Comparison of ENCODE assay signal across 18 cellular contexts in the genomic region with DNA sequence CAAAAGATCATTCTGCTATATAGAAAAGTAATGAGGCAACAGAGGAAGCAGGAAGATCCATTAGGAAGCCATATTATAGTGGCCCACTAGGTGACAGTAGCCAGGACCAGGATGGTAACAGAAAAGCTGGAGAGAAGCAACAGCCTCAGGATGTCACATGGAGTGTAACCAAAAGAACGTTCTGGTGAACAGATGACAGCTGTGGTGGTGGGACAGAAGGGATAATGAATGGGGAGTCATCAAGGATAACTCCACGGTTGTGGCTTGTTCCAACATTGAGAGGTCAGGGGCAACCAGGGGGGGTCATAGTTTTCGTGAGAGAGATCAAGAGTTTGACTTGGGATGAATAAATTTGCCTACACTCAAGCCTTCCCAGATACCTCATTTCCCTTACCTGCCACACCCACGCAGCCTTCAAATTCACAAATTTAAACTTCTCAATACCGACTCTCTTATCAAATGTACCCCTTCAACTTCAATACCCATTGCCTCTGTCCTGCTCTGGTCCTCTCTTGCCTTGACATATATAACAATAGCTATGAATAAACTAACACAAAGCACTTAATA. TPM values are rescaled to one million over a fixed set of nuclear protein-coding genes. Genes with fewer than 3 reads are reported as not detected.
"Had no signal": no experiment of that assay in that cellular context is flagged by ENCODE, and none has a peak within 500 bp of the region (broad histone marks: within the 10 kb centered on the region; RNA-seq: fewer than 3 reads in every experiment).

No MANE protein-coding gene starts in this region.

- H3K4me3 ChIP-seq: right atrium auricular region, transverse colon had no signal

- H3K27me3 ChIP-seq: right atrium auricular region, transverse colon had no signal

- H3K9me3 ChIP-seq: right atrium auricular region, transverse colon had no signal

- ATAC-seq: activated CD8-positive, alpha-beta memory T cell treated with anti-CD3 and anti-CD28 coated beads, Interleukin-2, amount 10 ng/mL, durations not matched to agents 7 days and 5 days; stimulated activated naive CD8-positive, alpha-beta T cell treated with anti-CD3 and anti-CD28 coated beads, Interleukin-15, Interleukin-2, amounts not matched to agents 100 U/mL and 50 U/mL, for 24 hours; T-helper 17 cell had no signal

- H3K4me1 Mint-ChIP-seq: nephron had no signal

- H3K4me1 ChIP-seq: right atrium auricular region had no signal

- H3K4me3 Mint-ChIP-seq: activated B cell treated with CpG ODN at 0.5 μM for 24 hours; activated CD8-positive, alpha-beta memory T cell treated with anti-CD3 and anti-CD28 coated beads, Interleukin-2, amount 10 ng/mL, durations not matched to agents 7 days and 5 days; nephron; T-helper 17 cell had no signal

- H3K27me3 Mint-ChIP-seq: activated B cell treated with CpG ODN at 0.5 μM for 24 hours; activated CD8-positive, alpha-beta memory T cell treated with anti-CD3 and anti-CD28 coated beads, Interleukin-2, amount 10 ng/mL, durations not matched to agents 7 days and 5 days; T-helper 17 cell had no signal

- DNase-seq: activated B cell treated with CpG ODN at 0.5 μM for 24 hours; activated CD4-positive, alpha-beta T cell treated with anti-CD3 and anti-CD28 coated beads, Interleukin-2, amount 50 U/mL, for 1 hour; activated CD8-positive, alpha-beta memory T cell treated with anti-CD3 and anti-CD28 coated beads, Interleukin-2, amount 10 ng/mL, durations not matched to agents 7 days and 5 days; activated effector memory CD4-positive, alpha-beta T cell treated with Interleukin-2 at 50 U/mL for 16 hours; activated naive CD4-positive, alpha-beta T cell treated with anti-CD3 and anti-CD28 coated beads, Interleukin-2, amount 50 U/mL, for 16 hours; activated T-cell treated with anti-CD3 and anti-CD28 coated beads, Interleukin-2, amount 50 U/mL, for 1 hour; foreskin fibroblast; glutamatergic neuron; kidney glomerular epithelial cell; mesenchymal stem cell; occipital lobe; small intestine; stimulated activated CD4-positive, alpha-beta T cell treated with anti-CD3 and anti-CD28 coated beads, Interleukin-4, amount 100 ng/mL, for 24 hours; stimulated activated naive CD8-positive, alpha-beta T cell treated with anti-CD3 and anti-CD28 coated beads, Interleukin-15, Interleukin-2, amounts not matched to agents 100 U/mL and 50 U/mL, for 24 hours; T-helper 17 cell; transverse colon had no signal

- H3K9me3 Mint-ChIP-seq: activated B cell treated with CpG ODN at 0.5 μM for 24 hours, nephron had no signal

- H3K27ac ChIP-seq: right atrium auricular region, transverse colon had no signal

- H3K27ac Mint-ChIP-seq: activated B cell treated with CpG ODN at 0.5 μM for 24 hours; activated CD8-positive, alpha-beta memory T cell treated with anti-CD3 and anti-CD28 coated beads, Interleukin-2, amount 10 ng/mL, durations not matched to agents 7 days and 5 days; nephron had no signal

RNA-seq across cellular contexts. Expression of gene MLXIPL, which starts 55.2 kb away (rescaled TPM):
- total RNA-seq: activated B cell treated with CpG ODN at 0.5 μM for 24 hours; activated CD8-positive, alpha-beta memory T cell treated with anti-CD3 and anti-CD28 coated beads, Interleukin-2, amount 10 ng/mL, durations not matched to agents 7 days and 5 days; occipital lobe; T-helper 17 cell had no signal
